17 cellular contexts compared by ENCODE assay signal in genomic region chr17:81454473-81454872, GRCh38.
DNase-seq lines count a peak whose midpoint lies in the region; ATAC-seq and TF ChIP-seq lines count a peak whose summit lies in the region.
"Had no signal": no experiment of that assay in that cellular context is flagged by ENCODE, and none has a peak within 500 bp of the region (broad histone marks: within the 10 kb centered on the region; RNA-seq: fewer than 3 reads in every experiment).

No MANE protein-coding gene starts in this region.

- peak; percentile 53 for ATAC-seq in memory B cell (ENCODE audit: low read depth)
- ATAC-seq: Right ventricle myocardium inferior had no signal

- peaks cover 7% of the 10 kb centered on the region for H3K4me1 Mint-ChIP-seq in memory B cell

- H3K36me3 ChIP-seq in BLaER1 (peaks cover 53% of the 10 kb centered on the region), HEK293 (ENCODE audit: control insufficient read depth in 2 of 2, insufficient read depth in 1 of 2, low read length in 2 of 2) (peaks cover 0 to 49% of the 10 kb centered on the region in 2 experiments; a peak in 1 of 3 replicates)

- POLR2A ChIA-PET in HEK293 (lab: Yijun Ruan, JAX): no interaction called here

- H3K27me3 Mint-ChIP-seq in memory B cell: peaks cover 15% of the 10 kb centered on the region

- H3K4me2 ChIP-seq in BLaER1: peak overlapping the region; percentile 94
- H3K4me2 ChIP-seq: KMS-11 had no signal

- no peak for TF ChIP-seq CTCF in HEK293 (tag by site-specific recombination; IDR thresholded peaks at IDR 0.05)

- H3K9me3 ChIP-seq in BLaER1 (no peaks in the 10 kb centered on the region), HEK293 (ENCODE audit: control insufficient read depth, insufficient read depth, low read depth, low read length) (no peaks in the 10 kb centered on the region)

- H3K4me3 ChIP-seq in BLaER1 (peak overlapping the region; percentile 70), HEK293 (ENCODE audit: low read depth, low read length) (no peak overlapping the region)

- peaks cover 95% of the 10 kb centered on the region for H3K4me1 ChIP-seq in BLaER1
- H3K4me1 ChIP-seq in HEK293 (ENCODE audit: control insufficient read depth, insufficient read depth, low read length): no peaks in the 10 kb centered on the region

- H3K27ac Mint-ChIP-seq in memory B cell: no peak overlapping the region
- H3K27ac Mint-ChIP-seq: CD8-positive, alpha-beta T cell had no signal

- CTCF ChIA-PET in HEK293 (lab: Yijun Ruan, JAX): interaction anchor here (2.5 kb wide), 1 partner anchor 14 kb away, joined by 8 read pairs; no protein-coding TSS in a partner anchor

- H3K27ac ChIP-seq in BLaER1 (peak overlapping the region; percentile 95), HEK293 (ENCODE audit: extremely low read depth, low read depth, low read length) (no peak overlapping the region)
- H3K27ac ChIP-seq: KMS-11 had no signal

- H3K36me3 Mint-ChIP-seq in memory B cell: no peaks in the 10 kb centered on the region
- H3K36me3 Mint-ChIP-seq: CD8-positive, alpha-beta T cell had no signal

- H3K9ac ChIP-seq in BLaER1: peak overlapping the region; percentile 90
- H3K9ac ChIP-seq: KMS-11 had no signal

- no peaks in the 10 kb centered on the region for H3K27me3 ChIP-seq in BLaER1

- no peaks in the 10 kb centered on the region for H3K9me3 Mint-ChIP-seq in memory B cell
- H3K9me3 Mint-ChIP-seq: CD8-positive, alpha-beta T cell had no signal

- DNase-seq in UCSD-AML1 (lab: John Stamatoyannopoulos, UW; ENCODE audit: unreplicated experiment) (peak; percentile 58), memory B cell (ENCODE audit: low spot score in 2 of 2) (no peak), DMS 273 treated with DMSO at 0.1 percent for 48 hours (lab: John Stamatoyannopoulos, UW) (no peak)
- DNase-seq in activated CD4-positive, CD25-positive, alpha-beta regulatory T cell treated with anti-CD3 and anti-CD28 coated beads, Interleukin-2, amount 50 U/mL, for 72 hours: no peak
- no peak for DNase-seq in stimulated activated naive CD4-positive, alpha-beta T cell (lab: John Stamatoyannopoulos, UW)
- DNase-seq: C1 segment of cervical spinal cord, Calu3, H7, IMR-90, NCI-H1694 treated with DMSO at 0.1 percent for 48 hours, NCI-H446, NCI-H526 had no signal

- peaks cover 16% of the 10 kb centered on the region for H4K20me1 ChIP-seq in BLaER1

- no peak overlapping the region for H3K4me3 Mint-ChIP-seq in memory B cell

TF ChIP-seq in HEK293, 187 proteins besides CTCF, POLR2A, EP300 and RAD21:
- TF ChIP-seq ZSCAN30 (tag by site-specific recombination; IDR thresholded peaks at IDR 0.05) (no peak), ZBTB8A (tag by site-specific recombination; IDR thresholded peaks at IDR 0.05) (0 out of 2 replicates have a peak, but pooled peaks have one; percentile 13)
